ENCODE assay signal across 8 cellular contexts in the genomic region with DNA sequence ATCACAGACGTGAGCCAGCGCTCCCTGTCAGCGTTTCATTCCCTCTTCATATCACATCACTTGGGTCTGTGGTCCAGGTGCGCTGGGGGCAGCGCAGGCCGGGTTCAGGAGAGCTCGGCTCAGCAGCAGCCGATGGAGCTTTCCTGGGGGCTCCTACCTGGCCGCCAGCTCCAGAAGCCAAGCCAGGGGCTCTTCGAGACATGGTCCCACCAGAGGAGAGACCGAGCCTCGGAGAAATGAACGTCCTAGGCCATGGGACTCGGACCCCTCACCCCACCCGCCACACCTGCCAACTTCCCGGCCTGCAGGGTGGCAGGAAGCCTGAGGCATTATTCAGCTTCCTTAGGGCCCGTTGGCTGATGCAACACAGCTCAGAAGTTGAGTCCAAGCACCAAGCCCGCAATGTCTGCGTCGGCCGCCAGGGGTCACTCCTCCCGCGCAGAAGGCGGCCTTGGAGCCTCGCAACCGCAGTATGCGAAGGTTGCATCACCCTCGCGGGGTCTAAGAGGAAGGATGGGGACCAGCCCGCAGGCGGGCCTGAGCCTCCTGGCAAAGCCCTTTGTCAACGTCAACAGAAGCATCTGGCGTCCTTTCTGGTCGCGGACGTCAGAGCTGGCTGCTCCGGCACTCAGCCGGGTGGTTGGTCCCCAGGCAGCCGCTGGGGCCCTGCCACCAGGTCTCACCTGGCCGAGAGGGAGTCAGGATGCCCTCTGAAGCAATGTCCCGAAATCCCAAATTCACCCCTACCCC. TPM values are rescaled to one million over a fixed set of nuclear protein-coding genes. Genes with fewer than 3 reads are reported as not detected.
DNase-seq lines count a peak whose midpoint lies in the region; ATAC-seq and TF ChIP-seq lines count a peak whose summit lies in the region.

No MANE protein-coding gene starts in this region.

- peak overlapping the region; percentile 69 for H3K4me3 ChIP-seq in Karpas-422 (ENCODE audit: low read length)
- no peak overlapping the region for H3K4me3 ChIP-seq in fibroblast of mammary gland (ENCODE audit: control insufficient read depth, low read depth, low read length)

- H3K4me3 Mint-ChIP-seq in activated T-helper 1 cell treated with anti-CD3 and anti-CD28 coated beads, Interleukin-12 subunit alpha, Interleukin-12 subunit beta, Interleukin-2, Interleukin-4 antibody, amounts not matched to agents 30 ng/mL and 10 ng/mL and 1 ng/mL, durations not matched to agents 14 hours and 24 hours and 36 hours = peak overlapping the region; percentile 70
- peak overlapping the region; percentile 85 for H3K4me3 Mint-ChIP-seq in natural killer cell treated with Interleukin-12 subunit alpha and Interleukin-12 subunit beta and Interleukin-15 and Interleukin-18, amount 100 ng/mL, for 72 hours

- no peaks in the 10 kb centered on the region for H3K9me3 ChIP-seq in Karpas-422 (ENCODE audit: low read length)

- peaks cover 51% of the 10 kb centered on the region for H3K4me1 Mint-ChIP-seq in activated T-helper 1 cell treated with anti-CD3 and anti-CD28 coated beads, Interleukin-12 subunit alpha, Interleukin-12 subunit beta, Interleukin-2, Interleukin-4 antibody, amounts not matched to agents 30 ng/mL and 10 ng/mL and 1 ng/mL, durations not matched to agents 14 hours and 24 hours and 36 hours (ENCODE audit: low read depth)
- H3K4me1 Mint-ChIP-seq in natural killer cell treated with Interleukin-12 subunit alpha and Interleukin-12 subunit beta and Interleukin-15 and Interleukin-18, amount 100 ng/mL, for 72 hours (ENCODE audit: low read depth in 2 of 2) = peaks cover 31 to 36% of the 10 kb centered on the region in 2 donors

- peak overlapping the region; percentile 98 for H3K27ac ChIP-seq in Karpas-422 (ENCODE audit: low read length)

- H3K79me2 ChIP-seq in Karpas-422 (ENCODE audit: low read length) = no peaks in the 10 kb centered on the region

- no peaks in the 10 kb centered on the region for H3K9me3 Mint-ChIP-seq in activated T-helper 1 cell treated with anti-CD3 and anti-CD28 coated beads, Interleukin-12 subunit alpha, Interleukin-12 subunit beta, Interleukin-2, Interleukin-4 antibody, amounts not matched to agents 30 ng/mL and 10 ng/mL and 1 ng/mL, durations not matched to agents 14 hours and 24 hours and 36 hours
- H3K9me3 Mint-ChIP-seq in natural killer cell treated with Interleukin-12 subunit alpha and Interleukin-12 subunit beta and Interleukin-15 and Interleukin-18, amount 100 ng/mL, for 72 hours = no peaks in the 10 kb centered on the region

- peak; percentile 40 for ATAC-seq in GM21786 (IDR thresholded peaks at IDR 0.05; ENCODE audit: unreplicated experiment)
- ATAC-seq in natural killer cell treated with Interleukin-12 subunit alpha and Interleukin-12 subunit beta and Interleukin-15 and Interleukin-18, amount 100 ng/mL, for 72 hours = peak; percentile 93 to 94
- peak; percentile 90 for ATAC-seq in stimulated activated naive CD8-positive, alpha-beta T cell treated with anti-CD3 and anti-CD28 coated beads, Interleukin-15, Interleukin-2, amounts not matched to agents 100 U/mL and 50 U/mL, for 24 hours

- peak; percentile 38 for DNase-seq in DMS79 treated with DMSO at 0.1 percent for 48 hours (lab: John Stamatoyannopoulos, UW)
- DNase-seq in Karpas-422 = peak; percentile 98
- DNase-seq in RKO (ENCODE audit: low spot score) = peak; percentile 86
- DNase-seq in activated T-helper 1 cell treated with anti-CD3 and anti-CD28 coated beads, Interleukin-12 subunit alpha, Interleukin-12 subunit beta, Interleukin-2, Interleukin-4 antibody, amounts not matched to agents 30 ng/mL and 10 ng/mL and 1 ng/mL, durations not matched to agents 14 hours and 24 hours and 36 hours (ENCODE audit: low spot score) = peak; percentile 91
- DNase-seq in fibroblast of mammary gland (ENCODE audit: low read depth) = peak; percentile 90
- peak; percentile 96 for DNase-seq in natural killer cell treated with Interleukin-12 subunit alpha and Interleukin-12 subunit beta and Interleukin-15 and Interleukin-18, amount 100 ng/mL, for 72 hours (ENCODE audit: low spot score)
- DNase-seq in stimulated activated naive CD8-positive, alpha-beta T cell treated with anti-CD3 and anti-CD28 coated beads, Interleukin-15, Interleukin-2, amounts not matched to agents 100 U/mL and 50 U/mL, for 24 hours = peak; percentile 97

- H2AFZ ChIP-seq in Karpas-422 (ENCODE audit: low read length) = 0 out of 2 replicates have a peak overlapping the region, but pooled peaks have one; percentile 18

- H3K4me1 ChIP-seq in Karpas-422 (ENCODE audit: low read length) = peaks cover 63% of the 10 kb centered on the region

- H3K9ac ChIP-seq in Karpas-422 (ENCODE audit: low read length) = peak overlapping the region; percentile 91

- peak; percentile 96 for TF ChIP-seq CTCF in fibroblast of mammary gland (conservative IDR thresholded peaks at IDR 0.05; ENCODE audit: control insufficient read depth, insufficient read depth, low read depth, low read length)

- no peaks in the 10 kb centered on the region for H4K20me1 ChIP-seq in Karpas-422 (ENCODE audit: insufficient read depth, low read depth, low read length)

- H3K36me3 Mint-ChIP-seq in activated T-helper 1 cell treated with anti-CD3 and anti-CD28 coated beads, Interleukin-12 subunit alpha, Interleukin-12 subunit beta, Interleukin-2, Interleukin-4 antibody, amounts not matched to agents 30 ng/mL and 10 ng/mL and 1 ng/mL, durations not matched to agents 14 hours and 24 hours and 36 hours (ENCODE audit: low read depth) = no peaks in the 10 kb centered on the region
- H3K36me3 Mint-ChIP-seq in natural killer cell treated with Interleukin-12 subunit alpha and Interleukin-12 subunit beta and Interleukin-15 and Interleukin-18, amount 100 ng/mL, for 72 hours = no peaks in the 10 kb centered on the region

- no peaks in the 10 kb centered on the region for H3K27me3 ChIP-seq in Karpas-422 (ENCODE audit: low read length)

- H3K4me2 ChIP-seq in Karpas-422 (ENCODE audit: low read depth, low read length, poor library complexity, severe bottlenecking) = peak overlapping the region; percentile 76

- no peaks in the 10 kb centered on the region for H3K36me3 ChIP-seq in Karpas-422 (ENCODE audit: insufficient read depth, low read length)

- H3K27me3 Mint-ChIP-seq in activated T-helper 1 cell treated with anti-CD3 and anti-CD28 coated beads, Interleukin-12 subunit alpha, Interleukin-12 subunit beta, Interleukin-2, Interleukin-4 antibody, amounts not matched to agents 30 ng/mL and 10 ng/mL and 1 ng/mL, durations not matched to agents 14 hours and 24 hours and 36 hours (ENCODE audit: insufficient read depth) = no peaks in the 10 kb centered on the region
- H3K27me3 Mint-ChIP-seq in natural killer cell treated with Interleukin-12 subunit alpha and Interleukin-12 subunit beta and Interleukin-15 and Interleukin-18, amount 100 ng/mL, for 72 hours = no peaks in the 10 kb centered on the region

- H3K9me2 ChIP-seq in Karpas-422 (replicated peaks; ENCODE audit: insufficient read depth, low read length) = no peaks in the 10 kb centered on the region

- H3K27ac Mint-ChIP-seq in activated T-helper 1 cell treated with anti-CD3 and anti-CD28 coated beads, Interleukin-12 subunit alpha, Interleukin-12 subunit beta, Interleukin-2, Interleukin-4 antibody, amounts not matched to agents 30 ng/mL and 10 ng/mL and 1 ng/mL, durations not matched to agents 14 hours and 24 hours and 36 hours = peak overlapping the region; percentile 91
- H3K27ac Mint-ChIP-seq in natural killer cell treated with Interleukin-12 subunit alpha and Interleukin-12 subunit beta and Interleukin-15 and Interleukin-18, amount 100 ng/mL, for 72 hours = peak overlapping the region; percentile 96

- intact Hi-C loops in activated T-helper 1 cell treated with anti-CD3 and anti-CD28 coated beads, Interleukin-12 subunit alpha, Interleukin-12 subunit beta, Interleukin-2, Interleukin-4 antibody, amounts not matched to agents 30 ng/mL and 10 ng/mL and 1 ng/mL, durations not matched to agents 14 hours and 24 hours and 36 hours (cut with micrococcal nuclease) = loop anchor here (1.0 to 5.0 kb wide), 9 partner anchors 13 to 673 kb away; a partner anchor contains a TSS

RNA-seq across cellular contexts. Expression of a gene that starts 13.2 kb away (rescaled TPM):
- total RNA-seq in Karpas-422 (2014; rRNA removed; shearing (Covaris generic); ENCODE audit: low replicate concordance) = 21.1 and 30.1 TPM in 2 replicates
- 85.6 and 93.7 TPM in 2 replicates for total RNA-seq in activated T-helper 1 cell treated with anti-CD3 and anti-CD28 coated beads, Interleukin-12 subunit alpha, Interleukin-12 subunit beta, Interleukin-2, Interleukin-4 antibody, amounts not matched to agents 30 ng/mL and 10 ng/mL and 1 ng/mL, durations not matched to agents 14 hours and 24 hours and 36 hours
- 100 to 1,000 TPM in 1 of 2 donors, 10 to 100 TPM in 1; 71.0 to 188 TPM for total RNA-seq in natural killer cell treated with Interleukin-12 subunit alpha and Interleukin-12 subunit beta and Interleukin-15 and Interleukin-18, amount 100 ng/mL, for 72 hours

Comparison
In these comparisons a context has a peak if more than half of its experiments do, and no peak if none do; other contexts are left out.
1. DNase-seq: peak in every context shown above with its lines; median percentile 98 in Karpas-422; 97 in stimulated activated naive CD8-positive, alpha-beta T cell treated with anti-CD3 and anti-CD28 coated beads, Interleukin-15, Interleukin-2, amounts not matched to agents 100 U/mL and 50 U/mL, for 24 hours; 96 in natural killer cell treated with Interleukin-12 subunit alpha and Interleukin-12 subunit beta and Interleukin-15 and Interleukin-18, amount 100 ng/mL, for 72 hours; 91 in activated T-helper 1 cell treated with anti-CD3 and anti-CD28 coated beads, Interleukin-12 subunit alpha, Interleukin-12 subunit beta, Interleukin-2, Interleukin-4 antibody, amounts not matched to agents 30 ng/mL and 10 ng/mL and 1 ng/mL, durations not matched to agents 14 hours and 24 hours and 36 hours; 90 in fibroblast of mammary gland; 86 in RKO; 38 in DMS79 treated with DMSO at 0.1 percent for 48 hours.
2. ATAC-seq: peak in every context shown above with its lines; median percentile 94 in natural killer cell treated with Interleukin-12 subunit alpha and Interleukin-12 subunit beta and Interleukin-15 and Interleukin-18, amount 100 ng/mL, for 72 hours; 90 in stimulated activated naive CD8-positive, alpha-beta T cell treated with anti-CD3 and anti-CD28 coated beads, Interleukin-15, Interleukin-2, amounts not matched to agents 100 U/mL and 50 U/mL, for 24 hours; 40 in GM21786.